Comparison of ENCODE assay signal across 11 cellular contexts in the genomic region with DNA sequence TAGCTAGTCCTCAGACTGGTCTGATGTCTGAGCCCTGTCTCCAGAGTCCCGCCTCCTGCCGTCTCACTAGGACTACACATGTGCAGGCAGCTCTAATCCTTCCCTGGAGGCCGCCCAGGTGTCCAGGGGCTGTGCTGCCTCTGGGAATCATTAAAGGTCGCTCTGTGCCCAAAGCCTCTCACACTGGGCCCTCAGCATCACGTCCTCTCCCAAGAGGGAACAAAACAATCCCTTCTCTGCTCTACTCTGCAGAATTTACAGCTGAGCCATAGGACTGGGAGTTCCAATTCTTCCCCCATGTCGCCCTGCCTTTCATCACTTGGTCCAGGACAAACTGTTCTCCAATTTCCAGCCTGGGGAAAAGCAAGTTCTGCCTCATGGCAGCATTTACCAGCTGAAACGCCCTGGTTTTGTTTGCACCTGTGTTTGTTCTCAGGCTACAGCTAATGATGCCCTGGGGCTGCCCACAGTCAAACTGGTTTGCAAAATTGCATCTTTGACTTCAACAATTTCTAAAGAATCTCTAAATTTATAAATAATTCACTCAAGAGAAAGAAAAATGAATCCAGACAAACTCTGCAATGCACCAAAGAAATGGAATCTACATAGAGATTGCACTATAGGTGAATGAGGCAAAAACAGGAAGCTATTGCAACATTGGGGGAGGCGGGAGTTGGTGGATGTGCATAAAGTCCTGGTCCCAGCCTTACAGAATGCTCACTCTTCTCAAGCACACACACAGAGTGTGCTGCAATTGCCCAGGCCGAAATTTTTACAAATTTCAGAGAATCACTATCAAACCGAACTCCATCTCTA. TPM values are rescaled to one million over a fixed set of nuclear protein-coding genes. Genes with fewer than 3 reads are reported as not detected.
DNase-seq lines count a peak whose midpoint lies in the region; ATAC-seq and TF ChIP-seq lines count a peak whose summit lies in the region.
"Had no signal": no experiment of that assay in that cellular context is flagged by ENCODE, and none has a peak within 500 bp of the region (broad histone marks: within the 10 kb centered on the region; RNA-seq: fewer than 3 reads in every experiment).

No MANE protein-coding gene starts in this region.

- no peak overlapping the region for H3K4me2 ChIP-seq in HCT116 (ENCODE audit: low read length)

- no peaks in the 10 kb centered on the region for H3K9me2 ChIP-seq in HCT116 (ENCODE audit: insufficient read depth)

- no peaks in the 10 kb centered on the region for H3K9me3 Mint-ChIP-seq in WTC11
- H3K9me3 Mint-ChIP-seq in progenitor cell of endocrine pancreas (ENCODE audit: low read depth): no peaks in the 10 kb centered on the region
- H3K9me3 Mint-ChIP-seq in activated T-cell treated with anti-CD3 and anti-CD28 coated beads, Interleukin-2, amount 50 U/mL, for 4 hours: no peaks in the 10 kb centered on the region

- no peak for TF ChIP-seq RAD21 in HCT116 (IDR thresholded peaks at IDR 0.05; ENCODE audit: low read depth)

- RAD21 ChIA-PET in HCT116 (lab: Charles Lee; ENCODE audit: low non-redundant PET in 1 of 2, low total read pairs in 2 of 2, uncharacterized antibody in 2 of 2, unreplicated experiment in 2 of 2): no interaction called here

- H3K36me3 ChIP-seq in HCT116 (ENCODE audit: control insufficient read depth in 1 of 2, insufficient read depth in 2 of 2, low read length in 2 of 2): no peaks in the 10 kb centered on the region
- H3K36me3 ChIP-seq: right atrium auricular region had no signal

- intact Hi-C loops in HCT116 (cut with micrococcal nuclease): no loop called here

- H3K4me1 Mint-ChIP-seq in WTC11: peaks cover 10% of the 10 kb centered on the region
- H3K4me1 Mint-ChIP-seq in progenitor cell of endocrine pancreas (ENCODE audit: low read depth): peaks cover 5% of the 10 kb centered on the region
- H3K4me1 Mint-ChIP-seq in activated T-cell treated with anti-CD3 and anti-CD28 coated beads, Interleukin-2, amount 50 U/mL, for 4 hours (ENCODE audit: low read depth): no peaks in the 10 kb centered on the region

- H3K9me3 ChIP-seq in HCT116 (ENCODE audit: control insufficient read depth in 1 of 2, insufficient read depth in 1 of 2, low read depth in 1 of 2, low read length in 2 of 2): no peaks in the 10 kb centered on the region
- H3K9me3 ChIP-seq: right atrium auricular region had no signal

- ATAC-seq in HCT116: no peak
- peak; percentile 78 for ATAC-seq in WTC11
- no peak for ATAC-seq in activated T-cell treated with anti-CD3 and anti-CD28 coated beads, Interleukin-2, amount 50 U/mL, for 4 hours

- no peak for TF ChIP-seq POLR2A in HCT116 (IDR thresholded peaks at IDR 0.05; ENCODE audit: borderline replicate concordance, extremely low read depth, insufficient read depth, insufficient read length)

- POLR2A ChIA-PET in HCT116 (lab: Charles Lee): no interaction called here
- POLR2A ChIA-PET in WTC11 (lab: Charles Lee): no interaction called here

- no peak overlapping the region for H3K27ac ChIP-seq in HCT116 (ENCODE audit: low read depth, low read length)
- H3K27ac ChIP-seq: right atrium auricular region had no signal

- H3K4me3 ChIP-seq in HCT116 (replicated peaks in 1 of 2; ENCODE audit: low read depth in 1 of 2, low read length in 2 of 2): no peak overlapping the region
- H3K4me3 ChIP-seq: right atrium auricular region had no signal

- no peak overlapping the region for H2AFZ ChIP-seq in HCT116 (ENCODE audit: low read depth, low read length, poor library complexity, severe bottlenecking)

- H3K9ac ChIP-seq in HCT116 (ENCODE audit: low read length): no peak overlapping the region

- H3K36me3 Mint-ChIP-seq in WTC11: no peaks in the 10 kb centered on the region
- H3K36me3 Mint-ChIP-seq in progenitor cell of endocrine pancreas (ENCODE audit: insufficient read depth): no peaks in the 10 kb centered on the region
- no peaks in the 10 kb centered on the region for H3K36me3 Mint-ChIP-seq in activated T-cell treated with anti-CD3 and anti-CD28 coated beads, Interleukin-2, amount 50 U/mL, for 4 hours (ENCODE audit: insufficient read depth)

- no peaks in the 10 kb centered on the region; a peak in 1 of 4 replicates for H3K4me1 ChIP-seq in HCT116 (ENCODE audit: control insufficient read depth in 1 of 2, insufficient read depth in 2 of 2, low read length in 2 of 2)
- H3K4me1 ChIP-seq: right atrium auricular region had no signal

- H3K4me3 Mint-ChIP-seq in WTC11 (no peak overlapping the region), progenitor cell of endocrine pancreas (ENCODE audit: low read depth) (no peak overlapping the region)
- no peak overlapping the region for H3K4me3 Mint-ChIP-seq in activated T-cell treated with anti-CD3 and anti-CD28 coated beads, Interleukin-2, amount 50 U/mL, for 4 hours

- H3K27ac Mint-ChIP-seq in WTC11 (peak overlapping the region; percentile 60; the same call in 1 of the 2 replicates), progenitor cell of endocrine pancreas (peak overlapping the region; percentile 33)

- H4K20me1 ChIP-seq in HCT116 (ENCODE audit: insufficient read depth): no peaks in the 10 kb centered on the region

- H3K27me3 Mint-ChIP-seq in WTC11 (ENCODE audit: low read depth) (no peaks in the 10 kb centered on the region), progenitor cell of endocrine pancreas (no peaks in the 10 kb centered on the region)
- H3K27me3 Mint-ChIP-seq in activated T-cell treated with anti-CD3 and anti-CD28 coated beads, Interleukin-2, amount 50 U/mL, for 4 hours (ENCODE audit: low read depth): no peaks in the 10 kb centered on the region

- H3K27me3 ChIP-seq in HCT116 (ENCODE audit: insufficient read depth, low read length): no peaks in the 10 kb centered on the region
- H3K27me3 ChIP-seq: right atrium auricular region had no signal

- CTCF ChIA-PET in HCT116 (lab: Charles Lee) (no interaction called here), WTC11 (lab: Charles Lee) (interaction anchor here (0.7 to 1.3 kb wide), 6 partner anchors 54 to 160 kb away, joined by 3 to 5 read pairs (median 4); a partner anchor contains a TSS)

- H3K79me2 ChIP-seq in HCT116 (ENCODE audit: insufficient read depth, low read length): no peaks in the 10 kb centered on the region

- BruUV-seq in HCT116 (replicated peaks; lab: Mats Ljungman, UMichigan): no TSS peak

- no peak for DNase-seq in HCT116 (ENCODE audit: low read depth, low spot score)
- DNase-seq in NCI-H345 (lab: John Stamatoyannopoulos, UW): peak; percentile 53
- no peak for DNase-seq in WTC11 (ENCODE audit: low spot score)
- DNase-seq in progenitor cell of endocrine pancreas (ENCODE audit: low spot score, unreplicated experiment): no peak
- DNase-seq in iPS-NIHi7 (ENCODE audit: extremely low spot score): no peak
- no peak for DNase-seq in activated CD8-positive, alpha-beta memory T cell treated with anti-CD3 and anti-CD28 coated beads, Interleukin-2, amount 50 U/mL, for 48 hours
- DNase-seq in activated T-cell treated with anti-CD3 and anti-CD28 coated beads, Interleukin-2, amount 50 U/mL, for 4 hours: no peak
- DNase-seq: activated CD4-positive, alpha-beta T cell treated with anti-CD3 and anti-CD28 coated beads, Interleukin-2, amount 50 U/mL, for 4 hours; left cardiac atrium; NCI-H1694 treated with DMSO at 0.1 percent for 48 hours had no signal

- TF ChIP-seq CTCF in HCT116 (IDR thresholded peaks at IDR 0.05 in 2 of 3, conservative IDR thresholded peaks at IDR 0.05 in 1 of 3; ENCODE audit: borderline replicate concordance in 1 of 3, insufficient read depth in 1 of 3, low read depth in 2 of 3, low read length in 2 of 3): no peak
- no peak for TF ChIP-seq CTCF in WTC11 (IDR thresholded peaks at IDR 0.05)
- TF ChIP-seq CTCF in progenitor cell of endocrine pancreas (IDR thresholded peaks at IDR 0.05; ENCODE audit: unreplicated experiment): no peak

TF ChIP-seq in HCT116, 20 proteins besides CTCF, POLR2A, EP300 and RAD21:
- TF ChIP-seq ZNF274 (IDR thresholded peaks at IDR 0.05; ENCODE audit: low read depth, low read length): no peak
- TF ChIP-seq CEBPB (IDR thresholded peaks at IDR 0.05; ENCODE audit: low read depth): peak; percentile 82

TF ChIP-seq in WTC11, 78 proteins besides CTCF, POLR2A, EP300 and RAD21:
- TF ChIP-seq CREB1 (CRISPR knock-in tag; IDR thresholded peaks at IDR 0.05) (no peak), GABPB1 (CRISPR knock-in tag; IDR thresholded peaks at IDR 0.05) (peak; percentile 99)

RNA-seq across cellular contexts. Expression of a gene that starts 7.2 kb away (rescaled TPM):
- 313 TPM for total RNA-seq in HCT116 (2021; ENCODE audit: unreplicated experiment)
- 245 and 276 TPM in 2 replicates for polyA plus RNA-seq in HCT116 (2012)
- total RNA-seq in WTC11 (2021): 296 to 319 TPM (median 303 TPM) in 3 replicates
- total RNA-seq in progenitor cell of endocrine pancreas: 223 and 225 TPM in 2 replicates
- 100 to 1,000 TPM; 116 to 134 (median 128) TPM for total RNA-seq in activated T-cell treated with anti-CD3 and anti-CD28 coated beads, Interleukin-2, amount 50 U/mL, for 4 hours

RNA-seq across cellular contexts. Expression of a gene that starts 58.3 kb away (rescaled TPM):
- total RNA-seq in HCT116 (2021; ENCODE audit: unreplicated experiment) (18.0 TPM), WTC11 (2021) (6.3 to 8.0 TPM (median 7.5 TPM) in 3 replicates), progenitor cell of endocrine pancreas (25.4 and 26.2 TPM in 2 replicates)
- polyA plus RNA-seq in HCT116 (2012): 16.6 and 16.8 TPM in 2 replicates
- total RNA-seq in activated T-cell treated with anti-CD3 and anti-CD28 coated beads, Interleukin-2, amount 50 U/mL, for 4 hours: 10 to 100 TPM; 11.9 to 13.4 (median 12.7) TPM
